Comparison of ENCODE assay signal across 9 cellular contexts in the genomic region with DNA sequence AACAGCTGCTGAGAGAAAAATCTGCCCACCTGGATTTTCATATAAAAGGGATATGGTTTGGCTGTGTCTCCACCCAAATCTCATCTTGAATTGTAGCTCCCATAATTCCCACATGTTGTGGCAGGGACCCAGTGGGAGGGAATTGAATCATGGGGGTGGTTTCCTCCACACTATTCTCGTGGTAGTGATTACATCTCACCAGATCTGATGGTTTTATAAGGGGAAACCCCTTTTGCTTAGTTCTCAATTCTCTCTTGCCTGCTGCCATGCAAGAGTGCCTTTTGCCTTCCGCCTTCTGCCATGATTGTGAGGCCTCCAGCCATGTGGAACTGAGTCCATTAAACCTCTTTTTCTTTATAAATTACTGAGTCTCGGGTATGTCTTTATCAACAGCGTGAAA. TPM values are rescaled to one million over a fixed set of nuclear protein-coding genes. Genes with fewer than 3 reads are reported as not detected.
DNase-seq lines count a peak whose midpoint lies in the region; ATAC-seq and TF ChIP-seq lines count a peak whose summit lies in the region.
"Had no signal": no experiment of that assay in that cellular context is flagged by ENCODE, and none has a peak within 500 bp of the region (broad histone marks: within the 10 kb centered on the region; RNA-seq: fewer than 3 reads in every experiment).

No MANE protein-coding gene starts in this region.

- TF ChIP-seq CTCF in epithelial cell of proximal tubule (conservative IDR thresholded peaks at IDR 0.05; ENCODE audit: low read depth, low read length) = no peak

- no peak overlapping the region for H3K4me3 ChIP-seq in epithelial cell of proximal tubule (ENCODE audit: low read depth, low read length)

- DNase-seq in epithelial cell of proximal tubule (ENCODE audit: low read depth) (peak; percentile 73), dedifferentiated amniotic fluid mesenchymal stem cell (ENCODE audit: extremely low spot score) (no peak), SIG-M5 (lab: John Stamatoyannopoulos, UW) (no peak), NCI-H2029 (lab: John Stamatoyannopoulos, UW) (no peak), anterior cingulate cortex (lab: John Stamatoyannopoulos, UW) (no peak)
- DNase-seq: NCI-H2227 treated with DMSO at 0.1 percent for 48 hours had no signal

- ATAC-seq in GM18519 (IDR thresholded peaks at IDR 0.05; ENCODE audit: low FRiP score, unreplicated experiment) = peak; percentile 62
- peak; percentile 57 for ATAC-seq in GM21367 (IDR thresholded peaks at IDR 0.05; ENCODE audit: unreplicated experiment)
- ATAC-seq in HG03159 (IDR thresholded peaks at IDR 0.05; ENCODE audit: unreplicated experiment) = peak; percentile 52

RNA-seq across cellular contexts. Expression of gene MKI67, which starts 20.8 kb away (rescaled TPM):
- 40.6 and 44.9 TPM in 2 replicates for total RNA-seq in epithelial cell of proximal tubule
